Comparison of ENCODE assay signal across 1 cellular context in genomic region chr12:4280351-4281163, GRCh38.
TF ChIP-seq lines count a peak whose summit lies in the region.

No MANE protein-coding gene starts in this region.

TF ChIP-seq in H1, 55 proteins besides CTCF, POLR2A, EP300 and RAD21:
- TF ChIP-seq BRCA1 (IDR thresholded peaks at IDR 0.05; ENCODE audit: low read depth, low read length) = no peak
- TF ChIP-seq HDAC2 (IDR thresholded peaks at IDR 0.05; ENCODE audit: borderline replicate concordance in 1 of 2, low read depth in 2 of 2, low read length in 2 of 2) = no peak
- no peak for TF ChIP-seq KDM4A (IDR thresholded peaks at IDR 0.05; ENCODE audit: low read depth, low read length, severe bottlenecking)
